ENCODE assay signal across 2 cellular contexts in genomic region chr6:138371720-138372119, GRCh38.
TF ChIP-seq lines count a peak whose summit lies in the region.

No MANE protein-coding gene starts in this region.

TF ChIP-seq in SK-N-SH treated with all-trans-retinoic acid at 6 μM for 48 hours, 23 proteins besides CTCF, POLR2A, EP300 and RAD21 (continues in another document):
- TF ChIP-seq TSHZ2 (CRISPR knock-in tag; IDR thresholded peaks at IDR 0.05) (peak; percentile 96), GLIS3 (CRISPR knock-in tag; IDR thresholded peaks at IDR 0.05) (peak; percentile 43; the same call in 1 of the 2 replicates), ZFP3 (CRISPR knock-in tag; IDR thresholded peaks at IDR 0.05) (peak; percentile 57; the same call in 1 of the 2 replicates), OSR1 (CRISPR knock-in tag; IDR thresholded peaks at IDR 0.05) (no peak), CREB5 (CRISPR knock-in tag; IDR thresholded peaks at IDR 0.05; ENCODE audit: low read depth) (peak; percentile 84), PPARA (CRISPR knock-in tag; IDR thresholded peaks at IDR 0.05; ENCODE audit: borderline replicate concordance) (peak; percentile 20; the same call in 1 of the 2 replicates), ISL1 (CRISPR knock-in tag; IDR thresholded peaks at IDR 0.05) (peak; percentile 97), ESRRG (CRISPR knock-in tag; IDR thresholded peaks at IDR 0.05) (0 out of 2 replicates have a peak, but pooled peaks have one; percentile 47), ARNTL (CRISPR knock-in tag; IDR thresholded peaks at IDR 0.05; ENCODE audit: borderline replicate concordance, low read depth) (no peak), ZNF70 (CRISPR knock-in tag; IDR thresholded peaks at IDR 0.05) (no peak), RARB (CRISPR knock-in tag; IDR thresholded peaks at IDR 0.05) (no peak; the same call in 1 of the 2 replicates), ZC3H10 (CRISPR knock-in tag; IDR thresholded peaks at IDR 0.05) (no peak), ZNF8 (CRISPR knock-in tag; IDR thresholded peaks at IDR 0.05) (no peak; the same call in 1 of the 2 replicates), ZFP30 (CRISPR knock-in tag; IDR thresholded peaks at IDR 0.05) (no peak), TCF4 (CRISPR knock-in tag; IDR thresholded peaks at IDR 0.05; ENCODE audit: borderline replicate concordance) (peak; percentile 94), BACH2 (CRISPR knock-in tag; IDR thresholded peaks at IDR 0.05; ENCODE audit: borderline replicate concordance) (no peak)
- TF ChIP-seq, protein P1, sequence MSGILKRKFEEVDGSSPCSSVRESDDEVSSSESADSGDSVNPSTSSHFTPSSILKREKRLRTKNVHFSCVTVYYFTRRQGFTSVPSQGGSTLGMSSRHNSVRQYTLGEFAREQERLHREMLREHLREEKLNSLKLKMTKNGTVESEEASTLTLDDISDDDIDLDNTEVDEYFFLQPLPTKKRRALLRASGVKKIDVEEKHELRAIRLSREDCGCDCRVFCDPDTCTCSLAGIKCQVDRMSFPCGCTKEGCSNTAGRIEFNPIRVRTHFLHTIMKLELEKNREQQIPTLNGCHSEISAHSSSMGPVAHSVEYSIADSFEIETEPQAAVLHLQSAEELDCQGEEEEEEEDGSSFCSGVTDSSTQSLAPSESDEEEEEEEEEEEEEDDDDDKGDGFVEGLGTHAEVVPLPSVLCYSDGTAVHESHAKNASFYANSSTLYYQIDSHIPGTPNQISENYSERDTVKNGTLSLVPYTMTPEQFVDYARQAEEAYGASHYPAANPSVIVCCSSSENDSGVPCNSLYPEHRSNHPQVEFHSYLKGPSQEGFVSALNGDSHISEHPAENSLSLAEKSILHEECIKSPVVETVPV (CRISPR knock-in tag; IDR thresholded peaks at IDR 0.05) = peak; percentile 57; the same call in 1 of the 2 replicates
- TF ChIP-seq, protein P2, sequence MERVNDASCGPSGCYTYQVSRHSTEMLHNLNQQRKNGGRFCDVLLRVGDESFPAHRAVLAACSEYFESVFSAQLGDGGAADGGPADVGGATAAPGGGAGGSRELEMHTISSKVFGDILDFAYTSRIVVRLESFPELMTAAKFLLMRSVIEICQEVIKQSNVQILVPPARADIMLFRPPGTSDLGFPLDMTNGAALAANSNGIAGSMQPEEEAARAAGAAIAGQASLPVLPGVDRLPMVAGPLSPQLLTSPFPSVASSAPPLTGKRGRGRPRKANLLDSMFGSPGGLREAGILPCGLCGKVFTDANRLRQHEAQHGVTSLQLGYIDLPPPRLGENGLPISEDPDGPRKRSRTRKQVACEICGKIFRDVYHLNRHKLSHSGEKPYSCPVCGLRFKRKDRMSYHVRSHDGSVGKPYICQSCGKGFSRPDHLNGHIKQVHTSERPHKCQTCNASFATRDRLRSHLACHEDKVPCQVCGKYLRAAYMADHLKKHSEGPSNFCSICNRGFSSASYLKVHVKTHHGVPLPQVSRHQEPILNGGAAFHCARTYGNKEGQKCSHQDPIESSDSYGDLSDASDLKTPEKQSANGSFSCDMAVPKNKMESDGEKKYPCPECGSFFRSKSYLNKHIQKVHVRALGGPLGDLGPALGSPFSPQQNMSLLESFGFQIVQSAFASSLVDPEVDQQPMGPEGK (CRISPR knock-in tag; IDR thresholded peaks at IDR 0.05; ENCODE audit: borderline replicate concordance) = 0 out of 2 replicates have a peak, but pooled peaks have one; percentile 44
- TF ChIP-seq, protein P3, sequence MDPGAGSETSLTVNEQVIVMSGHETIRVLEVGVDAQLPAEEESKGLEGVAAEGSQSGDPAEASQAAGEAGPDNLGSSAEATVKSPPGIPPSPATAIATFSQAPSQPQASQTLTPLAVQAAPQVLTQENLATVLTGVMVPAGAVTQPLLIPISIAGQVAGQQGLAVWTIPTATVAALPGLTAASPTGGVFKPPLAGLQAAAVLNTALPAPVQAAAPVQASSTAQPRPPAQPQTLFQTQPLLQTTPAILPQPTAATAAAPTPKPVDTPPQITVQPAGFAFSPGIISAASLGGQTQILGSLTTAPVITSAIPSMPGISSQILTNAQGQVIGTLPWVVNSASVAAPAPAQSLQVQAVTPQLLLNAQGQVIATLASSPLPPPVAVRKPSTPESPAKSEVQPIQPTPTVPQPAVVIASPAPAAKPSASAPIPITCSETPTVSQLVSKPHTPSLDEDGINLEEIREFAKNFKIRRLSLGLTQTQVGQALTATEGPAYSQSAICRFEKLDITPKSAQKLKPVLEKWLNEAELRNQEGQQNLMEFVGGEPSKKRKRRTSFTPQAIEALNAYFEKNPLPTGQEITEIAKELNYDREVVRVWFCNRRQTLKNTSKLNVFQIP (CRISPR knock-in tag; IDR thresholded peaks at IDR 0.05; ENCODE audit: borderline replicate concordance, low read depth) = no peak

TF ChIP-seq in SK-N-SH, 30 proteins besides CTCF, POLR2A, EP300 and RAD21 (continued from another document):
- TF ChIP-seq REST (IDR thresholded peaks at IDR 0.05; ENCODE audit: low read depth, low read length) = no peak
- TF ChIP-seq NFIC (IDR thresholded peaks at IDR 0.05; ENCODE audit: borderline replicate concordance) = no peak
- TF ChIP-seq FOXM1 (IDR thresholded peaks at IDR 0.05; ENCODE audit: low read depth) = no peak
- TF ChIP-seq EZH2phosphoT487 (IDR thresholded peaks at IDR 0.05; ENCODE audit: borderline replicate concordance, low read depth) = no peak
- TF ChIP-seq ZBTB33 (IDR thresholded peaks at IDR 0.05; ENCODE audit: borderline replicate concordance, low read depth) = no peak
- no peak for TF ChIP-seq MEF2A (IDR thresholded peaks at IDR 0.05; ENCODE audit: borderline replicate concordance, low read depth)
- no peak for TF ChIP-seq TEAD4 (IDR thresholded peaks at IDR 0.05; ENCODE audit: borderline replicate concordance, insufficient read depth)
- TF ChIP-seq RCOR1 (IDR thresholded peaks at IDR 0.05; ENCODE audit: low read length) = no peak
- TF ChIP-seq NRF1 (IDR thresholded peaks at IDR 0.05; ENCODE audit: low read depth, low read length) = no peak
- TF ChIP-seq GABPA (IDR thresholded peaks at IDR 0.05; ENCODE audit: low read depth) = no peak
- TF ChIP-seq RFX5 (IDR thresholded peaks at IDR 0.05; ENCODE audit: low read length) = no peak
- TF ChIP-seq MXI1 (IDR thresholded peaks at IDR 0.05; ENCODE audit: low read depth, low read length) = no peak
